2 cellular contexts compared by ENCODE assay signal in genomic region chr13:97229699-97230098, GRCh38.
A peak's percentile ranks its signal among the peaks of the same experiment; 100 is the strongest.
TF ChIP-seq lines count a peak whose summit lies in the region.

No MANE protein-coding gene starts in this region.

TF ChIP-seq in SK-N-SH, 30 proteins besides CTCF, POLR2A, EP300 and RAD21 (continued from another document):
- no peak for TF ChIP-seq MXI1 (IDR thresholded peaks at IDR 0.05; ENCODE audit: low read depth, low read length)
- TF ChIP-seq RXRA (IDR thresholded peaks at IDR 0.05; ENCODE audit: borderline replicate concordance, low read depth): no peak
- TF ChIP-seq GATA2 (CRISPR knock-in tag; IDR thresholded peaks at IDR 0.05): no peak
- no peak for TF ChIP-seq USF1 (IDR thresholded peaks at IDR 0.05; ENCODE audit: borderline replicate concordance, low read depth)
- TF ChIP-seq SMC3 (IDR thresholded peaks at IDR 0.05; ENCODE audit: low read depth, low read length): no peak
- TF ChIP-seq EZH2phosphoT487 (IDR thresholded peaks at IDR 0.05; ENCODE audit: borderline replicate concordance, low read depth): no peak
- TF ChIP-seq PBX3 (IDR thresholded peaks at IDR 0.05): no peak
- TF ChIP-seq NFIC (IDR thresholded peaks at IDR 0.05; ENCODE audit: borderline replicate concordance): no peak
- TF ChIP-seq YY1 (IDR thresholded peaks at IDR 0.05; ENCODE audit: low read depth): no peak
- no peak for TF ChIP-seq RFX5 (IDR thresholded peaks at IDR 0.05; ENCODE audit: low read length)

TF ChIP-seq in liver, 16 proteins besides CTCF, POLR2A, EP300 and RAD21 (continued from another document):
- TF ChIP-seq RXRA (IDR thresholded peaks at IDR 0.05) (peak; percentile 17 to 66), HNF4G (IDR thresholded peaks at IDR 0.05) (peak; percentile 3), FOXA1 (IDR thresholded peaks at IDR 0.05) (no peak), ATF3 (IDR thresholded peaks at IDR 0.05) (peak; percentile 59), FOXA2 (IDR thresholded peaks at IDR 0.05) (no peak), JUND (IDR thresholded peaks at IDR 0.05) (peak; percentile 76 to 93), REST (IDR thresholded peaks at IDR 0.05) (no peak), HNF4A (conservative IDR thresholded peaks at IDR 0.05) (peak; percentile 72 to 85), NR2F2 (IDR thresholded peaks at IDR 0.05) (peak; percentile 40), ZBTB33 (IDR thresholded peaks at IDR 0.05) (no peak), GABPA (IDR thresholded peaks at IDR 0.05 in 1 of 2, conservative IDR thresholded peaks at IDR 0.05 in 1 of 2) (no peak), YY1 (IDR thresholded peaks at IDR 0.05) (peak; percentile 32), EGR1 (IDR thresholded peaks at IDR 0.05; ENCODE audit: low read depth in 2 of 2) (no peak)
